ENCODE assay signal across 1 cellular context in genomic region chr5:122077451-122078115, GRCh38.
TF ChIP-seq lines count a peak whose summit lies in the region.

No MANE protein-coding gene starts in this region.

TF ChIP-seq in endothelial cell of umbilical vein, 7 proteins besides CTCF, POLR2A, EP300 and RAD21:
- no peak for TF ChIP-seq MYC (IDR thresholded peaks at IDR 0.05; ENCODE audit: low read depth, low read length)
- TF ChIP-seq POLR2AphosphoS5 (IDR thresholded peaks at IDR 0.05; ENCODE audit: insufficient read depth, low read depth, low read length): no peak
- TF ChIP-seq MAX (IDR thresholded peaks at IDR 0.05; ENCODE audit: insufficient read depth, insufficient read length): no peak
- no peak for TF ChIP-seq EZH2 (IDR thresholded peaks at IDR 0.05; ENCODE audit: borderline replicate concordance, low read depth, low read length, severe bottlenecking)
- no peak for TF ChIP-seq GATA2 (IDR thresholded peaks at IDR 0.05; ENCODE audit: insufficient read depth, insufficient read length, low read depth, low read length)
- TF ChIP-seq FOS (IDR thresholded peaks at IDR 0.05; ENCODE audit: borderline replicate concordance, insufficient read depth, low read length): no peak
- no peak for TF ChIP-seq JUN (IDR thresholded peaks at IDR 0.05; ENCODE audit: borderline replicate concordance, insufficient read depth, insufficient read length, low read depth)
TF ChIP-seq in endothelial cell of umbilical vein: peak in this region for 0.
